In genomic region chr2:147366281-147366680, GRCh38 we compare ENCODE assay signal across 18 cellular contexts.
"Had no signal": no experiment of that assay in that cellular context is flagged by ENCODE, and none has a peak within 500 bp of the region (broad histone marks: within the 10 kb centered on the region; RNA-seq: fewer than 3 reads in every experiment).

No MANE protein-coding gene starts in this region.

- H3K4me2 ChIP-seq: SK-N-SH had no signal

- H3K27me3 ChIP-seq: MG63 had no signal

- DNase-seq: IMR-90, Karpas-422, KG1, MG63, NCI-H1092, NCI-H1105 treated with DMSO at 0.1 percent for 48 hours, NCI-H1417 treated with DMSO at 0.1 percent for 48 hours, NCI-H146, NCI-H1694 treated with DMSO at 0.1 percent for 48 hours, NCI-H1930, NCI-H2081, NCI-H2227 treated with DMSO at 0.1 percent for 48 hours, NCI-H69, NCI-H774, SK-N-SH, SW 1271 had no signal

- H3K4me3 ChIP-seq: MG63 had no signal

- H3K36me3 ChIP-seq: MG63 had no signal

- ATAC-seq: Panc1 had no signal

- H3K9ac ChIP-seq: SK-N-SH had no signal

- H3K9me3 ChIP-seq: MG63, SK-N-SH had no signal

- H3K27ac ChIP-seq: RWPE1 had no signal

- H3K9me2 ChIP-seq: SK-N-SH had no signal
